12 cellular contexts compared by ENCODE assay signal in the genomic region with DNA sequence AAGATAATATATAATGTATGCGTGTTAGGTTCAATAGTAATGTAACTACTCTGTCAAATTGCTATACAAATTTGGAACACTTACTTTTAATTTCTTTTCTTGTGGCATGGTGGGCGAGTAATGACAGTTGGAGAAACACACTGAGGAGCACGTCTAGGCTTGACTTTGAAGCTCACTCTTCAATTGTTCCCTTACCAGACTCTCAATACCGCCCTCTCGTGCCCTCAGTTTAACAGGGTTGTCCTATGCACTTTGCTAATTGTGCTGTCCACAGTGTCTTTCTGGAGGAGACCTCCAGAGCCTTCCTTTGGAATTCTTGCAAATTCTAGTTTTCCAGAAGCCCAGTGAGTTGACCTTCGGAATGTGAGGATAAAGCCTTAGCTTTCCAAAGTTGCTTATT.
DNase-seq lines count a peak whose midpoint lies in the region; ATAC-seq and TF ChIP-seq lines count a peak whose summit lies in the region.
"Had no signal": no experiment of that assay in that cellular context is flagged by ENCODE, and none has a peak within 500 bp of the region (broad histone marks: within the 10 kb centered on the region; RNA-seq: fewer than 3 reads in every experiment).

No MANE protein-coding gene starts in this region.

- H3K27me3 Mint-ChIP-seq in stimulated activated naive B cell treated with anti-CD40 and anti-IgM and Interleukin-4, amounts not matched to agents 10 μg/mL and 1 μg/mL and 100 μg/mL, for 72 hours, result peaks cover 0 to 14% of the 10 kb centered on the region in 2 donors
- H3K27me3 Mint-ChIP-seq in glutamatergic neuron (ENCODE audit: unreplicated experiment), result no peaks in the 10 kb centered on the region

- BruUV-seq in OCI-LY7 (replicated peaks; lab: Mats Ljungman, UMichigan), result no TSS peak

- CTCF ChIA-PET in OCI-LY7 (lab: Charles Lee; ENCODE audit: unreplicated experiment), result no interaction called here

- intact Hi-C loops in OCI-LY7 (cut with micrococcal nuclease; ENCODE audit: unreplicated experiment), result no loop called here

- peak; percentile 35; the same call in 1 of the 2 replicates for TF ChIP-seq CTCF in OCI-LY7 (conservative IDR thresholded peaks at IDR 0.05; ENCODE audit: low read length)
- peak; percentile 36 for TF ChIP-seq CTCF in epithelial cell of esophagus (IDR thresholded peaks at IDR 0.05; ENCODE audit: insufficient read depth, low read depth, low read length, missing control alignments)
- TF ChIP-seq CTCF in glutamatergic neuron (IDR thresholded peaks at IDR 0.05; ENCODE audit: partially characterized antibody, unreplicated experiment), result no peak

- H3K9me3 Mint-ChIP-seq in stimulated activated naive B cell treated with anti-CD40 and anti-IgM and Interleukin-4, amounts not matched to agents 10 μg/mL and 1 μg/mL and 100 μg/mL, for 72 hours, result no peaks in the 10 kb centered on the region
- H3K9me3 Mint-ChIP-seq in glutamatergic neuron (ENCODE audit: unreplicated experiment), result no peaks in the 10 kb centered on the region

- H3K4me1 ChIP-seq in OCI-LY7 (ENCODE audit: insufficient read depth, low read length, poor library complexity, severe bottlenecking), result no peaks in the 10 kb centered on the region

- H4K20me1 ChIP-seq in OCI-LY7 (ENCODE audit: insufficient read depth, low read length), result no peaks in the 10 kb centered on the region

- POLR2A ChIA-PET in OCI-LY7 (lab: Charles Lee), result no interaction called here

- H3K4me3 Mint-ChIP-seq in stimulated activated naive B cell treated with anti-CD40 and anti-IgM and Interleukin-4, amounts not matched to agents 10 μg/mL and 1 μg/mL and 100 μg/mL, for 72 hours, result no peak overlapping the region
- H3K4me3 Mint-ChIP-seq in glutamatergic neuron (ENCODE audit: unreplicated experiment), result no peak overlapping the region

- H3K27ac ChIP-seq in OCI-LY7 (ENCODE audit: low read depth, low read length, poor library complexity, severe bottlenecking), result no peak overlapping the region

- peak; percentile 56 for ATAC-seq in GM19351 (IDR thresholded peaks at IDR 0.05; ENCODE audit: unreplicated experiment)
- ATAC-seq in stimulated activated naive B cell treated with anti-CD40 and anti-IgM and Interleukin-4, amounts not matched to agents 10 μg/mL and 1 μg/mL and 100 μg/mL, for 72 hours (replicated peaks), result no peak
- no peak for ATAC-seq in HG03175 (IDR thresholded peaks at IDR 0.05; ENCODE audit: unreplicated experiment)

- no peaks in the 10 kb centered on the region for H3K79me2 ChIP-seq in OCI-LY7 (ENCODE audit: insufficient read depth, low read depth, low read length)

- H3K9me2 ChIP-seq in OCI-LY7 (ENCODE audit: insufficient read depth, low read length), result no peaks in the 10 kb centered on the region

- H3K4me2 ChIP-seq in OCI-LY7 (ENCODE audit: low read length), result no peak overlapping the region

- H3K36me3 Mint-ChIP-seq in stimulated activated naive B cell treated with anti-CD40 and anti-IgM and Interleukin-4, amounts not matched to agents 10 μg/mL and 1 μg/mL and 100 μg/mL, for 72 hours, result no peaks in the 10 kb centered on the region
- H3K36me3 Mint-ChIP-seq in glutamatergic neuron (ENCODE audit: unreplicated experiment), result no peaks in the 10 kb centered on the region

- H3K4me1 Mint-ChIP-seq in stimulated activated naive B cell treated with anti-CD40 and anti-IgM and Interleukin-4, amounts not matched to agents 10 μg/mL and 1 μg/mL and 100 μg/mL, for 72 hours, result no peaks in the 10 kb centered on the region
- peaks cover 2% of the 10 kb centered on the region for H3K4me1 Mint-ChIP-seq in glutamatergic neuron (ENCODE audit: low read depth, unreplicated experiment)

- DNase-seq in ACHN (peak; percentile 63), OCI-LY7 (ENCODE audit: low spot score) (no peak), epithelial cell of esophagus (ENCODE audit: low read depth) (peak; percentile 38), glutamatergic neuron (no peak)
- no peak for DNase-seq in stimulated activated naive B cell treated with anti-CD40 and anti-IgM and Interleukin-4, amounts not matched to agents 10 μg/mL and 1 μg/mL and 100 μg/mL, for 72 hours
- DNase-seq in stimulated activated CD4-positive, alpha-beta T cell treated with anti-CD3 and anti-CD28 coated beads, Interleukin-12 subunit alpha, Interleukin-12 subunit beta, amount 100 ng/mL, for 4 hours, result no peak
- DNase-seq: activated naive CD4-positive, alpha-beta T cell treated with anti-CD3 and anti-CD28 coated beads, Interleukin-2, amount 50 U/mL, for 16 hours; midbrain; stimulated activated CD4-positive, alpha-beta T cell treated with anti-CD3 and anti-CD28 coated beads, Interleukin-15, amount 100 ng/mL, for 24 hours; T-helper 9 cell had no signal

- in situ Hi-C loops in ACHN (cut with HindIII; ENCODE audit: low pct_ligation_motif_present, low pct_unique_long_range_greater_than_20kb, low sequenced_read_pairs), result no loop called here

- no peaks in the 10 kb centered on the region for H3K9me3 ChIP-seq in OCI-LY7 (ENCODE audit: low read length)

- H3K36me3 ChIP-seq in OCI-LY7 (ENCODE audit: insufficient read depth, low read length), result no peaks in the 10 kb centered on the region

- no peak overlapping the region for H2AFZ ChIP-seq in OCI-LY7 (ENCODE audit: low read length)

- no peak overlapping the region for H3K4me3 ChIP-seq in OCI-LY7 (ENCODE audit: low read depth, low read length, poor library complexity, severe bottlenecking)
- no peak overlapping the region for H3K4me3 ChIP-seq in epithelial cell of esophagus (ENCODE audit: low read length)

- H3K27ac Mint-ChIP-seq in stimulated activated naive B cell treated with anti-CD40 and anti-IgM and Interleukin-4, amounts not matched to agents 10 μg/mL and 1 μg/mL and 100 μg/mL, for 72 hours, result no peak overlapping the region
- no peak overlapping the region for H3K27ac Mint-ChIP-seq in glutamatergic neuron (ENCODE audit: unreplicated experiment)

Comparison
In these comparisons a context has a peak if more than half of its experiments do, and no peak if none do; other contexts are left out.
1. DNase-seq: peak in ACHN (single experiment) and epithelial cell of esophagus (single experiment); none in OCI-LY7 (single experiment), stimulated activated naive B cell treated with anti-CD40 and anti-IgM and Interleukin-4, amounts not matched to agents 10 μg/mL and 1 μg/mL and 100 μg/mL, for 72 hours (single experiment), glutamatergic neuron (single experiment) and stimulated activated CD4-positive, alpha-beta T cell treated with anti-CD3 and anti-CD28 coated beads, Interleukin-12 subunit alpha, Interleukin-12 subunit beta, amount 100 ng/mL, for 4 hours (single experiment).